ENCODE assay signal across 20 cellular contexts in genomic region chr1:2865000-2865399, GRCh38.
DNase-seq lines count a peak whose midpoint lies in the region; ATAC-seq, FAIRE-seq and TF ChIP-seq lines count a peak whose summit lies in the region.
"Had no signal": no experiment of that assay in that cellular context is flagged by ENCODE, and none has a peak within 500 bp of the region (broad histone marks: within the 10 kb centered on the region; RNA-seq: fewer than 3 reads in every experiment).

No MANE protein-coding gene starts in this region.

- ATAC-seq in left cardiac atrium (no peak), GM18520 (IDR thresholded peaks at IDR 0.05; ENCODE audit: unreplicated experiment) (no peak)
- ATAC-seq: GM12878 had no signal

- no peaks in the 10 kb centered on the region for H3K9me3 ChIP-seq in kidney (ENCODE audit: control insufficient read depth in 1 of 2, low read length in 2 of 2)

- no peak overlapping the region for H3K9ac ChIP-seq in kidney (ENCODE audit: low read length in 2 of 2)

- POLR2A ChIA-PET in RWPE1 (lab: Yijun Ruan, JAX; ENCODE audit: low non-redundant PET) = no interaction called here

- peak; percentile 23 for DNase-seq in NCI-H748 (lab: John Stamatoyannopoulos, UW; ENCODE audit: unreplicated experiment)
- DNase-seq in NCI-H748 treated with DMSO at 0.1 percent for 48 hours (lab: John Stamatoyannopoulos, UW) = no peak
- DNase-seq in left cardiac atrium = peak; percentile 15
- no peak for DNase-seq in cardiac septum (ENCODE audit: low spot score)
- peak; percentile 59 for DNase-seq in kidney
- DNase-seq in RWPE1 (ENCODE audit: low spot score) = no peak
- DNase-seq: 8988T; C1 segment of cervical spinal cord; CD4-positive, CD25-positive, alpha-beta regulatory T cell; CD8-positive, alpha-beta memory T cell; DMS 273 treated with DMSO at 0.1 percent for 48 hours; DMS53; DND-41; EL; H9 had no signal

- H3K36me3 ChIP-seq in kidney (ENCODE audit: control insufficient read depth in 1 of 2, insufficient read depth in 2 of 2, low read length in 2 of 2) = no peaks in the 10 kb centered on the region

- H3K27ac ChIP-seq in kidney (ENCODE audit: low read depth in 2 of 2, low read length in 2 of 2) (no peak overlapping the region), RWPE1 (no peak overlapping the region)

- CTCF ChIA-PET in RWPE1 (lab: Yijun Ruan, JAX) = no interaction called here

- H3K4me1 ChIP-seq in kidney (ENCODE audit: control insufficient read depth in 1 of 2, insufficient read depth in 1 of 2, low read depth in 1 of 2, low read length in 2 of 2) = no peaks in the 10 kb centered on the region

- TF ChIP-seq CTCF in kidney (IDR thresholded peaks at IDR 0.05; ENCODE audit: borderline replicate concordance, extremely low read depth, insufficient read depth) = no peak
- no peak for TF ChIP-seq CTCF in RWPE1 (conservative IDR thresholded peaks at IDR 0.05; ENCODE audit: low read depth)

- no peak overlapping the region for H3K4me3 ChIP-seq in kidney (ENCODE audit: low read length in 2 of 2)
- H3K4me3 ChIP-seq: GM12878 had no signal

- FAIRE-seq in kidney (lab: Jason Lieb, UNC) = no peak
- FAIRE-seq: GM12878, GM19239, H1, HTR-8/SVneo had no signal

- intact Hi-C loops in left cardiac atrium (cut with DNase I) = no loop called here
- intact Hi-C loops in cardiac septum (cut with DNase I) = loop anchor here (5.0 kb wide), 1 partner anchor 52 kb away; no protein-coding TSS in a partner anchor
- intact Hi-C loops in kidney (cut with DNase I) = no loop called here

Comparison
In these comparisons a context has a peak if more than half of its experiments do, and no peak if none do; other contexts are left out.
1. DNase-seq: peak in NCI-H748 (single experiment), left cardiac atrium (single experiment) and kidney (single experiment); none in NCI-H748 treated with DMSO at 0.1 percent for 48 hours (single experiment), cardiac septum (single experiment) and RWPE1 (single experiment).